22 cellular contexts compared by ENCODE assay signal in the genomic region with DNA sequence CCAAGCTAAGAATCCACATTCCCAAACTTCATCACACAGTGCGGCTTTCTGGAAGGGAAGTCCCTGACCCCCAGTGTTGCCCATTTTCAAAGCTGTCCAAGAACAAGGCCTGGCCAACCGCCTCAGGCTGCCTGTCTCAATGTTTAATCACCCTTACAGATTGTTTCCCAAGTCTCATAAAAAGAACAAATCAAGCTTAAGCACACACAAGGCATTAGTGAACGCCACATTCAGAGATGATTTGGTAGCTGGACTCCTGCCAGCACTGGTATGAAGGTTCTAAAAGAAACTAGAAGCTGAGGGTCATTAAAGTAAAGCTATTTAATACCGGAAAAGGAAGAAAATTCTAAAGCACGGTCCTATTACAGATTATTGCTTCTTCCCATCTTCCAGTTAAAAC. TPM values are rescaled to one million over a fixed set of nuclear protein-coding genes. Genes with fewer than 3 reads are reported as not detected.
A peak's percentile ranks its signal among the peaks of the same experiment; 100 is the strongest.
DNase-seq lines count a peak whose midpoint lies in the region; ATAC-seq and TF ChIP-seq lines count a peak whose summit lies in the region.
"Had no signal": no experiment of that assay in that cellular context is flagged by ENCODE, and none has a peak within 500 bp of the region (broad histone marks: within the 10 kb centered on the region; RNA-seq: fewer than 3 reads in every experiment).

No MANE protein-coding gene starts in this region.

- no peaks in the 10 kb centered on the region for H3K36me3 ChIP-seq in kidney epithelial cell (ENCODE audit: control insufficient read depth, insufficient read depth, low read length)
- H3K36me3 ChIP-seq: transverse colon had no signal

- no peak overlapping the region for H3K4me3 Mint-ChIP-seq in HFFc6
- H3K4me3 Mint-ChIP-seq: activated CD4-positive, alpha-beta T cell treated with anti-CD3 and anti-CD28 coated beads, Interleukin-2, amount 10 ng/mL, durations not matched to agents 7 days and 5 days; activated naive CD8-positive, alpha-beta T cell treated with anti-CD3 and anti-CD28 coated beads for 36 hours; CD8-positive, alpha-beta T cell; central memory CD8-positive, alpha-beta T cell; neural crest cell had no signal

- no peaks in the 10 kb centered on the region for H3K36me3 Mint-ChIP-seq in HFFc6 (ENCODE audit: low read depth)
- H3K36me3 Mint-ChIP-seq: activated naive CD8-positive, alpha-beta T cell treated with anti-CD3 and anti-CD28 coated beads for 36 hours; CD8-positive, alpha-beta T cell had no signal

- H3K4me3 ChIP-seq in astrocyte of the spinal cord (ENCODE audit: low read depth, low read length) (no peak overlapping the region), kidney epithelial cell (ENCODE audit: low read depth, low read length) (no peak overlapping the region)
- H3K4me3 ChIP-seq: A549, transverse colon had no signal

- H3K4me1 Mint-ChIP-seq in HFFc6 (ENCODE audit: low read depth): no peaks in the 10 kb centered on the region
- H3K4me1 Mint-ChIP-seq: activated CD4-positive, alpha-beta T cell treated with anti-CD3 and anti-CD28 coated beads, Interleukin-2, amount 10 ng/mL, durations not matched to agents 7 days and 5 days; activated naive CD8-positive, alpha-beta T cell treated with anti-CD3 and anti-CD28 coated beads for 36 hours; central memory CD8-positive, alpha-beta T cell; neural crest cell had no signal

- in situ Hi-C loops in astrocyte of the spinal cord (cut with HindIII; ENCODE audit: low sequenced_read_pairs): no loop called here

- ATAC-seq in GM21619 (IDR thresholded peaks at IDR 0.05; ENCODE audit: unreplicated experiment) (no peak), GM21717 (IDR thresholded peaks at IDR 0.05; ENCODE audit: unreplicated experiment) (no peak), GM18873 (IDR thresholded peaks at IDR 0.05; ENCODE audit: low FRiP score, unreplicated experiment) (no peak)
- ATAC-seq: A549; CD8-positive, alpha-beta T cell had no signal

- H3K27me3 Mint-ChIP-seq in HFFc6 (ENCODE audit: insufficient read depth): peaks cover 5% of the 10 kb centered on the region
- H3K27me3 Mint-ChIP-seq: activated CD4-positive, alpha-beta T cell treated with anti-CD3 and anti-CD28 coated beads, Interleukin-2, amount 10 ng/mL, durations not matched to agents 7 days and 5 days; central memory CD8-positive, alpha-beta T cell had no signal

- DNase-seq in A172 (ENCODE audit: low spot score): peak; percentile 47
- peak; percentile 11 for DNase-seq in HFFc6
- DNase-seq in astrocyte of the spinal cord (ENCODE audit: low read depth, low spot score): peak; percentile 55
- peak; percentile 31 for DNase-seq in kidney epithelial cell (ENCODE audit: low read depth)
- DNase-seq in D341Med (ENCODE audit: low spot score): no peak
- DNase-seq: activated CD4-positive, alpha-beta T cell treated with anti-CD3 and anti-CD28 coated beads, Interleukin-2, amount 10 ng/mL, durations not matched to agents 7 days and 5 days; activated naive CD8-positive, alpha-beta T cell treated with anti-CD3 and anti-CD28 coated beads for 36 hours; CD8-positive, alpha-beta T cell; glutamatergic neuron; IMR-90; mesendoderm; NCI-H1092; SHP77 treated with DMSO at 0.1 percent for 48 hours; stimulated activated CD4-positive, alpha-beta T cell treated with anti-CD3 and anti-CD28 coated beads, Interleukin-4, amount 100 ng/mL, for 24 hours; transverse colon had no signal

- no peaks in the 10 kb centered on the region for H3K27me3 ChIP-seq in kidney epithelial cell (ENCODE audit: control insufficient read depth, insufficient read depth, low read length)
- H3K27me3 ChIP-seq: transverse colon had no signal

- no peak for TF ChIP-seq CTCF in HFFc6 (IDR thresholded peaks at IDR 0.05)
- TF ChIP-seq CTCF in astrocyte of the spinal cord (IDR thresholded peaks at IDR 0.05; ENCODE audit: low read depth, low read length): no peak
- no peak for TF ChIP-seq CTCF in kidney epithelial cell (IDR thresholded peaks at IDR 0.05; ENCODE audit: insufficient read depth, low read length, poor library complexity, severe bottlenecking)

- H3K27ac Mint-ChIP-seq in HFFc6: no peak overlapping the region
- H3K27ac Mint-ChIP-seq: activated CD4-positive, alpha-beta T cell treated with anti-CD3 and anti-CD28 coated beads, Interleukin-2, amount 10 ng/mL, durations not matched to agents 7 days and 5 days; activated naive CD8-positive, alpha-beta T cell treated with anti-CD3 and anti-CD28 coated beads for 36 hours; CD8-positive, alpha-beta T cell had no signal

- H3K9me3 Mint-ChIP-seq in HFFc6: peaks cover 9% of the 10 kb centered on the region; the same call in 1 of the 2 replicates
- H3K9me3 Mint-ChIP-seq: activated CD4-positive, alpha-beta T cell treated with anti-CD3 and anti-CD28 coated beads, Interleukin-2, amount 10 ng/mL, durations not matched to agents 7 days and 5 days; activated naive CD8-positive, alpha-beta T cell treated with anti-CD3 and anti-CD28 coated beads for 36 hours; CD8-positive, alpha-beta T cell had no signal

RNA-seq across cellular contexts. Expression of a gene that starts 35.6 kb away (rescaled TPM):
- 0.57 TPM in 1 of 2 replicates, not detected in the other for total RNA-seq in A172 (2014; rRNA removed; shearing (Covaris generic))
- not detected for total RNA-seq in HFFc6 (2021; fragmentation: NEBNext Ultra II Directional; extraction: Animal tissue kit (Norgen Biotek cat#: 25700))
- total RNA-seq in kidney epithelial cell: not detected in 2 replicates
- total RNA-seq: activated CD4-positive, alpha-beta T cell treated with anti-CD3 and anti-CD28 coated beads, Interleukin-2, amount 10 ng/mL, durations not matched to agents 7 days and 5 days; activated naive CD8-positive, alpha-beta T cell treated with anti-CD3 and anti-CD28 coated beads for 36 hours; CD8-positive, alpha-beta T cell; T-helper 2 cell treated with Interferon-gamma antibody and Interleukin-4, amounts not matched to agents 100 ng/mL and 5 ng/mL, for 36 hours; transverse colon had no signal
